In the genomic region with DNA sequence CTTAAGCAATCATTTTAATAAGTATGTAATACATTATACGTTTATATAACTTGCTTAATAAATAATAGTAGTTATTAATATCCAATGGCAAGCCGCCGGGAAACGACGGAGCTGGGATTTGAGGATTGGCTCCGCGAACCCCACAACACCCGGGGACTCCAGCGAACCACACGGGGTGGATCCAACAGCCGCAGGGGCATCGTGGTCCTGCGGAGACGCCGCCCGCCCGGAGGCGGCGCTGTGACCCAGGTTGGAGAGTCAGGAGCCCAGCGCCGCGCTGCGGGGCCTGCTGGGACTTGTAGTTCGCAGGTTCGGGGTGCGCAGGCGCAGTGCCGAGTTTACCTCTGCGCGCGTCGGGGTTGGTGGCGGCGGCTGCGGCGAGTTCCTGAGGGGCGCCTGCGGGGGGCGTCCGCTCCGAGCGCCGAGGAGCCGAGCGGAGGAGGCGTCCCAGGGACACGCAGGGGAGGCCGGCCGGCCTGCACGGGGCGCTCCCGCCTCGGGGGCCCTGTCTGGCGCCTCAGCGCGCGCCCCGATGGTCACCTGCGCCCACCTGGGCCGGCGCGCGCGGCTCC, we compare ENCODE assay signal across 1 cellular context.
TF ChIP-seq lines count a peak whose summit lies in the region.

A gene (plus strand): TSS at position 329 of the 572 bp plus-strand sequence. CDS start 204 bp downstream, at position 533.

TF ChIP-seq in K562, 482 proteins besides CTCF, POLR2A, EP300 and RAD21 (continued from another document and continues in another):
- TF ChIP-seq, protein P1, sequence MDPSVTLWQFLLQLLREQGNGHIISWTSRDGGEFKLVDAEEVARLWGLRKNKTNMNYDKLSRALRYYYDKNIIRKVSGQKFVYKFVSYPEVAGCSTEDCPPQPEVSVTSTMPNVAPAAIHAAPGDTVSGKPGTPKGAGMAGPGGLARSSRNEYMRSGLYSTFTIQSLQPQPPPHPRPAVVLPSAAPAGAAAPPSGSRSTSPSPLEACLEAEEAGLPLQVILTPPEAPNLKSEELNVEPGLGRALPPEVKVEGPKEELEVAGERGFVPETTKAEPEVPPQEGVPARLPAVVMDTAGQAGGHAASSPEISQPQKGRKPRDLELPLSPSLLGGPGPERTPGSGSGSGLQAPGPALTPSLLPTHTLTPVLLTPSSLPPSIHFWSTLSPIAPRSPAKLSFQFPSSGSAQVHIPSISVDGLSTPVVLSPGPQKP (CRISPR knock-in tag; IDR thresholded peaks at IDR 0.05) = no peak
- TF ChIP-seq ZBED1 (IDR thresholded peaks at IDR 0.05) (no peak), SNIP1 (IDR thresholded peaks at IDR 0.05; ENCODE audit: low read depth) (peak; percentile 79), ZNF121 (CRISPR knock-in tag; conservative IDR thresholded peaks at IDR 0.05) (no peak), KLF1 (tag; IDR thresholded peaks at IDR 0.05) (no peak), KAT8 (IDR thresholded peaks at IDR 0.05; ENCODE audit: low read depth) (no peak), MXI1 (IDR thresholded peaks at IDR 0.05; ENCODE audit: low read depth, low read length) (no peak), TCF7 (IDR thresholded peaks at IDR 0.05; ENCODE audit: borderline replicate concordance) (0 out of 2 replicates have a peak, but pooled peaks have one; percentile 50), SIX5 (IDR thresholded peaks at IDR 0.05; ENCODE audit: borderline replicate concordance in 1 of 2, insufficient read depth in 1 of 2, low read depth in 1 of 2, low read length in 2 of 2) (peak; percentile 94 to 98), NFATC3 (IDR thresholded peaks at IDR 0.05) (no peak), ZSCAN32 (CRISPR knock-in tag; IDR thresholded peaks at IDR 0.05) (no peak), MIER1 (IDR thresholded peaks at IDR 0.05; ENCODE audit: low read depth) (no peak), MCM2 (IDR thresholded peaks at IDR 0.05; ENCODE audit: low read depth) (no peak), KDM2B (CRISPR knock-in tag; IDR thresholded peaks at IDR 0.05) (0 out of 2 replicates have a peak, but pooled peaks have one; percentile 56), SMARCA4 (IDR thresholded peaks at IDR 0.05) (no peak), CBX8 (IDR thresholded peaks at IDR 0.05; ENCODE audit: borderline replicate concordance, extremely low read depth, low read depth, low read length, poor library complexity, severe bottlenecking) (no peak), CREBBP (IDR thresholded peaks at IDR 0.05; ENCODE audit: low read depth, low read length) (no peak), BDP1 (IDR thresholded peaks at IDR 0.05; ENCODE audit: insufficient read depth, insufficient read length) (no peak), FUS (optimal IDR thresholded peaks at IDR 0.05; ENCODE audit: low read depth, low read length) (no peak), PYGO2 (tag; IDR thresholded peaks at IDR 0.05) (no peak), GATAD2A (IDR thresholded peaks at IDR 0.05) (no peak), ZNF695 (CRISPR knock-in tag; IDR thresholded peaks at IDR 0.05) (no peak), SLC30A9 (CRISPR knock-in tag; IDR thresholded peaks at IDR 0.05) (no peak), ZNF165 (CRISPR knock-in tag; IDR thresholded peaks at IDR 0.05; ENCODE audit: borderline replicate concordance) (no peak), NCOR1 (IDR thresholded peaks at IDR 0.05) (no peak), POLR2AphosphoS5 (IDR thresholded peaks at IDR 0.05; ENCODE audit: control insufficient read depth, insufficient read depth, low read depth, low read length) (no peak), ZNF830 (CRISPR knock-in tag; IDR thresholded peaks at IDR 0.05) (no peak), CCAR2 (IDR thresholded peaks at IDR 0.05; ENCODE audit: low read depth, low read length) (no peak), EHMT2 (IDR thresholded peaks at IDR 0.05) (no peak), ZNF232 (CRISPR knock-in tag; IDR thresholded peaks at IDR 0.05) (no peak)
- TF ChIP-seq, protein P2, sequence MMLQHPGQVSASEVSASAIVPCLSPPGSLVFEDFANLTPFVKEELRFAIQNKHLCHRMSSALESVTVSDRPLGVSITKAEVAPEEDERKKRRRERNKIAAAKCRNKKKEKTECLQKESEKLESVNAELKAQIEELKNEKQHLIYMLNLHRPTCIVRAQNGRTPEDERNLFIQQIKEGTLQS (IDR thresholded peaks at IDR 0.05) = no peak
- TF ChIP-seq, protein P2 (CRISPR knock-in tag; conservative IDR thresholded peaks at IDR 0.05) = peak; percentile 81; the same call in 1 of the 2 replicates
- TF ChIP-seq, protein P3, sequence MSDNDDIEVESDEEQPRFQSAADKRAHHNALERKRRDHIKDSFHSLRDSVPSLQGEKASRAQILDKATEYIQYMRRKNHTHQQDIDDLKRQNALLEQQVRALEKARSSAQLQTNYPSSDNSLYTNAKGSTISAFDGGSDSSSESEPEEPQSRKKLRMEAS (CRISPR knock-in tag; IDR thresholded peaks at IDR 0.05) = peak; percentile 80
- TF ChIP-seq, protein P4, sequence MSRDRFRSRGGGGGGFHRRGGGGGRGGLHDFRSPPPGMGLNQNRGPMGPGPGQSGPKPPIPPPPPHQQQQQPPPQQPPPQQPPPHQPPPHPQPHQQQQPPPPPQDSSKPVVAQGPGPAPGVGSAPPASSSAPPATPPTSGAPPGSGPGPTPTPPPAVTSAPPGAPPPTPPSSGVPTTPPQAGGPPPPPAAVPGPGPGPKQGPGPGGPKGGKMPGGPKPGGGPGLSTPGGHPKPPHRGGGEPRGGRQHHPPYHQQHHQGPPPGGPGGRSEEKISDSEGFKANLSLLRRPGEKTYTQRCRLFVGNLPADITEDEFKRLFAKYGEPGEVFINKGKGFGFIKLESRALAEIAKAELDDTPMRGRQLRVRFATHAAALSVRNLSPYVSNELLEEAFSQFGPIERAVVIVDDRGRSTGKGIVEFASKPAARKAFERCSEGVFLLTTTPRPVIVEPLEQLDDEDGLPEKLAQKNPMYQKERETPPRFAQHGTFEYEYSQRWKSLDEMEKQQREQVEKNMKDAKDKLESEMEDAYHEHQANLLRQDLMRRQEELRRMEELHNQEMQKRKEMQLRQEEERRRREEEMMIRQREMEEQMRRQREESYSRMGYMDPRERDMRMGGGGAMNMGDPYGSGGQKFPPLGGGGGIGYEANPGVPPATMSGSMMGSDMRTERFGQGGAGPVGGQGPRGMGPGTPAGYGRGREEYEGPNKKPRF (IDR thresholded peaks at IDR 0.05; ENCODE audit: low read depth, low read length) = no peak
- TF ChIP-seq, protein P5, sequence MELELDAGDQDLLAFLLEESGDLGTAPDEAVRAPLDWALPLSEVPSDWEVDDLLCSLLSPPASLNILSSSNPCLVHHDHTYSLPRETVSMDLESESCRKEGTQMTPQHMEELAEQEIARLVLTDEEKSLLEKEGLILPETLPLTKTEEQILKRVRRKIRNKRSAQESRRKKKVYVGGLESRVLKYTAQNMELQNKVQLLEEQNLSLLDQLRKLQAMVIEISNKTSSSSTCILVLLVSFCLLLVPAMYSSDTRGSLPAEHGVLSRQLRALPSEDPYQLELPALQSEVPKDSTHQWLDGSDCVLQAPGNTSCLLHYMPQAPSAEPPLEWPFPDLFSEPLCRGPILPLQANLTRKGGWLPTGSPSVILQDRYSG (tag; conservative IDR thresholded peaks at IDR 0.05; ENCODE audit: low read depth) = no peak
- TF ChIP-seq, protein P6, sequence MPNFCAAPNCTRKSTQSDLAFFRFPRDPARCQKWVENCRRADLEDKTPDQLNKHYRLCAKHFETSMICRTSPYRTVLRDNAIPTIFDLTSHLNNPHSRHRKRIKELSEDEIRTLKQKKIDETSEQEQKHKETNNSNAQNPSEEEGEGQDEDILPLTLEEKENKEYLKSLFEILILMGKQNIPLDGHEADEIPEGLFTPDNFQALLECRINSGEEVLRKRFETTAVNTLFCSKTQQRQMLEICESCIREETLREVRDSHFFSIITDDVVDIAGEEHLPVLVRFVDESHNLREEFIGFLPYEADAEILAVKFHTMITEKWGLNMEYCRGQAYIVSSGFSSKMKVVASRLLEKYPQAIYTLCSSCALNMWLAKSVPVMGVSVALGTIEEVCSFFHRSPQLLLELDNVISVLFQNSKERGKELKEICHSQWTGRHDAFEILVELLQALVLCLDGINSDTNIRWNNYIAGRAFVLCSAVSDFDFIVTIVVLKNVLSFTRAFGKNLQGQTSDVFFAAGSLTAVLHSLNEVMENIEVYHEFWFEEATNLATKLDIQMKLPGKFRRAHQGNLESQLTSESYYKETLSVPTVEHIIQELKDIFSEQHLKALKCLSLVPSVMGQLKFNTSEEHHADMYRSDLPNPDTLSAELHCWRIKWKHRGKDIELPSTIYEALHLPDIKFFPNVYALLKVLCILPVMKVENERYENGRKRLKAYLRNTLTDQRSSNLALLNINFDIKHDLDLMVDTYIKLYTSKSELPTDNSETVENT (CRISPR knock-in tag; IDR thresholded peaks at IDR 0.05) = peak; percentile 96
- TF ChIP-seq, protein P7, sequence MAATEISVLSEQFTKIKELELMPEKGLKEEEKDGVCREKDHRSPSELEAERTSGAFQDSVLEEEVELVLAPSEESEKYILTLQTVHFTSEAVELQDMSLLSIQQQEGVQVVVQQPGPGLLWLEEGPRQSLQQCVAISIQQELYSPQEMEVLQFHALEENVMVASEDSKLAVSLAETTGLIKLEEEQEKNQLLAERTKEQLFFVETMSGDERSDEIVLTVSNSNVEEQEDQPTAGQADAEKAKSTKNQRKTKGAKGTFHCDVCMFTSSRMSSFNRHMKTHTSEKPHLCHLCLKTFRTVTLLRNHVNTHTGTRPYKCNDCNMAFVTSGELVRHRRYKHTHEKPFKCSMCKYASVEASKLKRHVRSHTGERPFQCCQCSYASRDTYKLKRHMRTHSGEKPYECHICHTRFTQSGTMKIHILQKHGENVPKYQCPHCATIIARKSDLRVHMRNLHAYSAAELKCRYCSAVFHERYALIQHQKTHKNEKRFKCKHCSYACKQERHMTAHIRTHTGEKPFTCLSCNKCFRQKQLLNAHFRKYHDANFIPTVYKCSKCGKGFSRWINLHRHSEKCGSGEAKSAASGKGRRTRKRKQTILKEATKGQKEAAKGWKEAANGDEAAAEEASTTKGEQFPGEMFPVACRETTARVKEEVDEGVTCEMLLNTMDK (IDR thresholded peaks at IDR 0.05; ENCODE audit: borderline replicate concordance, insufficient read depth, low read depth, low read length, poor library complexity, severe bottlenecking) = peak; percentile 98
- TF ChIP-seq, protein P8, sequence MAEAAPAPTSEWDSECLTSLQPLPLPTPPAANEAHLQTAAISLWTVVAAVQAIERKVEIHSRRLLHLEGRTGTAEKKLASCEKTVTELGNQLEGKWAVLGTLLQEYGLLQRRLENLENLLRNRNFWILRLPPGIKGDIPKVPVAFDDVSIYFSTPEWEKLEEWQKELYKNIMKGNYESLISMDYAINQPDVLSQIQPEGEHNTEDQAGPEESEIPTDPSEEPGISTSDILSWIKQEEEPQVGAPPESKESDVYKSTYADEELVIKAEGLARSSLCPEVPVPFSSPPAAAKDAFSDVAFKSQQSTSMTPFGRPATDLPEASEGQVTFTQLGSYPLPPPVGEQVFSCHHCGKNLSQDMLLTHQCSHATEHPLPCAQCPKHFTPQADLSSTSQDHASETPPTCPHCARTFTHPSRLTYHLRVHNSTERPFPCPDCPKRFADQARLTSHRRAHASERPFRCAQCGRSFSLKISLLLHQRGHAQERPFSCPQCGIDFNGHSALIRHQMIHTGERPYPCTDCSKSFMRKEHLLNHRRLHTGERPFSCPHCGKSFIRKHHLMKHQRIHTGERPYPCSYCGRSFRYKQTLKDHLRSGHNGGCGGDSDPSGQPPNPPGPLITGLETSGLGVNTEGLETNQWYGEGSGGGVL (CRISPR knock-in tag; IDR thresholded peaks at IDR 0.05) = no peak
- TF ChIP-seq, protein P9, sequence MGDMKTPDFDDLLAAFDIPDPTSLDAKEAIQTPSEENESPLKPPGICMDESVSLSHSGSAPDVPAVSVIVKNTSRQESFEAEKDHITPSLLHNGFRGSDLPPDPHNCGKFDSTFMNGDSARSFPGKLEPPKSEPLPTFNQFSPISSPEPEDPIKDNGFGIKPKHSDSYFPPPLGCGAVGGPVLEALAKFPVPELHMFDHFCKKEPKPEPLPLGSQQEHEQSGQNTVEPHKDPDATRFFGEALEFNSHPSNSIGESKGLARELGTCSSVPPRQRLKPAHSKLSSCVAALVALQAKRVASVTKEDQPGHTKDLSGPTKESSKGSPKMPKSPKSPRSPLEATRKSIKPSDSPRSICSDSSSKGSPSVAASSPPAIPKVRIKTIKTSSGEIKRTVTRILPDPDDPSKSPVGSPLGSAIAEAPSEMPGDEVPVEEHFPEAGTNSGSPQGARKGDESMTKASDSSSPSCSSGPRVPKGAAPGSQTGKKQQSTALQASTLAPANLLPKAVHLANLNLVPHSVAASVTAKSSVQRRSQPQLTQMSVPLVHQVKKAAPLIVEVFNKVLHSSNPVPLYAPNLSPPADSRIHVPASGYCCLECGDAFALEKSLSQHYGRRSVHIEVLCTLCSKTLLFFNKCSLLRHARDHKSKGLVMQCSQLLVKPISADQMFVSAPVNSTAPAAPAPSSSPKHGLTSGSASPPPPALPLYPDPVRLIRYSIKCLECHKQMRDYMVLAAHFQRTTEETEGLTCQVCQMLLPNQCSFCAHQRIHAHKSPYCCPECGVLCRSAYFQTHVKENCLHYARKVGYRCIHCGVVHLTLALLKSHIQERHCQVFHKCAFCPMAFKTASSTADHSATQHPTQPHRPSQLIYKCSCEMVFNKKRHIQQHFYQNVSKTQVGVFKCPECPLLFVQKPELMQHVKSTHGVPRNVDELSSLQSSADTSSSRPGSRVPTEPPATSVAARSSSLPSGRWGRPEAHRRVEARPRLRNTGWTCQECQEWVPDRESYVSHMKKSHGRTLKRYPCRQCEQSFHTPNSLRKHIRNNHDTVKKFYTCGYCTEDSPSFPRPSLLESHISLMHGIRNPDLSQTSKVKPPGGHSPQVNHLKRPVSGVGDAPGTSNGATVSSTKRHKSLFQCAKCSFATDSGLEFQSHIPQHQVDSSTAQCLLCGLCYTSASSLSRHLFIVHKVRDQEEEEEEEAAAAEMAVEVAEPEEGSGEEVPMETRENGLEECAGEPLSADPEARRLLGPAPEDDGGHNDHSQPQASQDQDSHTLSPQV (IDR thresholded peaks at IDR 0.05) = 0 out of 2 replicates have a peak, but pooled peaks have one; percentile 39
- TF ChIP-seq, protein P10, sequence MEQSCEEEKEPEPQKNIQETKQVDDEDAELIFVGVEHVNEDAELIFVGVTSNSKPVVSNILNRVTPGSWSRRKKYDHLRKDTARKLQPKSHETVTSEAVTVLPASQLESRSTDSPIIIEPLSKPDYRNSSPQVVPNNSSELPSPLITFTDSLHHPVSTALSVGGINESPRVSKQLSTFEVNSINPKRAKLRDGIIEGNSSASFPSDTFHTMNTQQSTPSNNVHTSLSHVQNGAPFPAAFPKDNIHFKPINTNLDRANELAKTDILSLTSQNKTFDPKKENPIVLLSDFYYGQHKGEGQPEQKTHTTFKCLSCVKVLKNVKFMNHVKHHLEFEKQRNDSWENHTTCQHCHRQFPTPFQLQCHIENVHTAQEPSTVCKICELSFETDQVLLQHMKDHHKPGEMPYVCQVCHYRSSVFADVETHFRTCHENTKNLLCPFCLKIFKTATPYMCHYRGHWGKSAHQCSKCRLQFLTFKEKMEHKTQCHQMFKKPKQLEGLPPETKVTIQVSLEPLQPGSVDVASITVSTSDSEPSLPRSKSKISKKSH (CRISPR knock-in tag; IDR thresholded peaks at IDR 0.05) = no peak
- TF ChIP-seq, protein P11, sequence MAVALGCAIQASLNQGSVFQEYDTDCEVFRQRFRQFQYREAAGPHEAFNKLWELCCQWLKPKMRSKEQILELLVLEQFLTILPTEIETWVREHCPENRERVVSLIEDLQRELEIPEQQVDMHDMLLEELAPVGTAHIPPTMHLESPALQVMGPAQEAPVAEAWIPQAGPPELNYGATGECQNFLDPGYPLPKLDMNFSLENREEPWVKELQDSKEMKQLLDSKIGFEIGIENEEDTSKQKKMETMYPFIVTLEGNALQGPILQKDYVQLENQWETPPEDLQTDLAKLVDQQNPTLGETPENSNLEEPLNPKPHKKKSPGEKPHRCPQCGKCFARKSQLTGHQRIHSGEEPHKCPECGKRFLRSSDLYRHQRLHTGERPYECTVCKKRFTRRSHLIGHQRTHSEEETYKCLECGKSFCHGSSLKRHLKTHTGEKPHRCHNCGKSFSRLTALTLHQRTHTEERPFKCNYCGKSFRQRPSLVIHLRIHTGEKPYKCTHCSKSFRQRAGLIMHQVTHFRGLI (CRISPR knock-in tag; IDR thresholded peaks at IDR 0.05) = no peak
